ENCODE assay signal across 8 cellular contexts in genomic region chrX:80808160-80808735, GRCh38. TPM values are rescaled to one million over a fixed set of nuclear protein-coding genes. Genes with fewer than 3 reads are reported as not detected.
A peak's percentile ranks its signal among the peaks of the same experiment; 100 is the strongest.
DNase-seq lines count a peak whose midpoint lies in the region; FAIRE-seq and TF ChIP-seq lines count a peak whose summit lies in the region.

No MANE protein-coding gene starts in this region.

- peak overlapping the region; percentile 63 for H3K4me2 ChIP-seq in Loucy (ENCODE audit: low read depth, low read length, poor library complexity, severe bottlenecking)

- H3K9me3 ChIP-seq in Loucy (ENCODE audit: insufficient read depth, low read depth, low read length): no peaks in the 10 kb centered on the region
- H3K9me3 ChIP-seq in tibial artery: no peaks in the 10 kb centered on the region

- peak overlapping the region; percentile 83 for H3K9ac ChIP-seq in Loucy (ENCODE audit: low read depth, low read length, poor library complexity, severe bottlenecking)

- H3K79me2 ChIP-seq in Loucy (ENCODE audit: insufficient read depth, low read length): peaks cover 48% of the 10 kb centered on the region

- H3K27ac ChIP-seq in tibial artery: peak overlapping the region; percentile 82 to 91

- no peak for TF ChIP-seq POLR2A in H54 (IDR thresholded peaks at IDR 0.05; ENCODE audit: low read depth, low read length)

- no peaks in the 10 kb centered on the region for H3K9me2 ChIP-seq in Loucy (replicated peaks; ENCODE audit: low read depth, low read length)

- H3K36me3 ChIP-seq in Loucy (ENCODE audit: insufficient read depth, low read length) (no peaks in the 10 kb centered on the region), tibial artery (no peaks in the 10 kb centered on the region)

- H3K4me1 ChIP-seq in Loucy (ENCODE audit: insufficient read depth, low read length, poor library complexity, severe bottlenecking): peaks cover 13% of the 10 kb centered on the region
- peaks cover 0 to 4% (median 0%) of the 10 kb centered on the region in 4 donors for H3K4me1 ChIP-seq in tibial artery

- peak; percentile 90 for DNase-seq in ELF-1 (ENCODE audit: low read depth, low spot score)
- peak; percentile 43 for DNase-seq in H54 (ENCODE audit: insufficient read length, low spot score)
- peak; percentile 73 for DNase-seq in SK-N-DZ (ENCODE audit: low spot score)
- DNase-seq in activated naive CD4-positive, alpha-beta T cell treated with anti-CD3 and anti-CD28 coated beads, Interleukin-2, amount 50 U/mL, for 16 hours: peak; percentile 70
- DNase-seq in glomerular endothelial cell (ENCODE audit: extremely low read depth, low read depth, low spot score): peak; percentile 45
- peak; percentile 53 for DNase-seq in occipital lobe (lab: John Stamatoyannopoulos, UW)
- peak; percentile 77 to 89 for DNase-seq in tibial artery

- intact Hi-C loops in tibial artery (cut with DNase I; ENCODE audit: low total_unique reads): no loop called here

- peak overlapping the region; percentile 93 for H3K4me3 ChIP-seq in Loucy (ENCODE audit: low read length, poor library complexity, severe bottlenecking)
- H3K4me3 ChIP-seq in tibial artery: peak overlapping the region; percentile 80

- H4K20me1 ChIP-seq in Loucy (ENCODE audit: insufficient read depth, low read length, poor library complexity, severe bottlenecking): peaks cover 16% of the 10 kb centered on the region

- FAIRE-seq in H54 (lab: Jason Lieb, UNC): peak; percentile 78

- H3K27me3 ChIP-seq in Loucy (ENCODE audit: insufficient read depth, low read length, poor library complexity, severe bottlenecking) (no peaks in the 10 kb centered on the region), tibial artery (no peaks in the 10 kb centered on the region)

- H3F3A ChIP-seq in Loucy (ENCODE audit: low read depth): no peaks in the 10 kb centered on the region

- no peak for TF ChIP-seq CTCF in Loucy (conservative IDR thresholded peaks at IDR 0.05; ENCODE audit: low read length)
- TF ChIP-seq CTCF in tibial artery (IDR thresholded peaks at IDR 0.05): no peak

- peak overlapping the region; percentile 70 for H2AFZ ChIP-seq in Loucy (ENCODE audit: low read length)

RNA-seq across cellular contexts. Expression of gene BRWD3, which starts 1.4 kb away (rescaled TPM):
- 5.3 and 9.3 TPM in 2 replicates for polyA plus RNA-seq in SK-N-DZ (2014; cell fraction: cytosol; rRNA removed)
- 19.8 and 30.0 TPM in 2 replicates for polyA plus RNA-seq in SK-N-DZ (2014; cell fraction: nucleus; rRNA removed)
- total RNA-seq in glomerular endothelial cell (4.2 and 12.0 TPM in 2 replicates), occipital lobe (43.5 TPM)

Comparison
In these comparisons a context has a peak if more than half of its experiments do, and no peak if none do; other contexts are left out.
1. Peak in every context shown above with its lines: DNase-seq, H3K4me3 ChIP-seq and H3K27ac ChIP-seq.